Comparison of ENCODE assay signal across 20 cellular contexts in genomic region chr12:106183735-106184134, GRCh38. TPM values are rescaled to one million over a fixed set of nuclear protein-coding genes. Genes with fewer than 3 reads are reported as not detected.
"Had no signal": no experiment of that assay in that cellular context is flagged by ENCODE, and none has a peak within 500 bp of the region (broad histone marks: within the 10 kb centered on the region; RNA-seq: fewer than 3 reads in every experiment).

No MANE protein-coding gene starts in this region.

- H3K9me3 ChIP-seq: SJSA1 had no signal

- H3K4me1 ChIP-seq: SJSA1 had no signal

- H3K9me3 Mint-ChIP-seq: IgD-negative memory B cell had no signal

- H3K9ac ChIP-seq: KMS-11 had no signal

- H3K27me3 ChIP-seq: SJSA1 had no signal

- H3K36me3 ChIP-seq: SJSA1 had no signal

- H3K27ac ChIP-seq: KMS-11, SJSA1, SK-N-MC had no signal

- H3K4me3 ChIP-seq: K562, SJSA1, SK-N-MC had no signal

- H3K4me2 ChIP-seq: KMS-11 had no signal

- DNase-seq: Kasumi-1, MM.1S, NCI-H1092 treated with DMSO at 0.1 percent for 48 hours, NCI-H1436, NCI-H187, NCI-H2029, NCI-H2081 treated with DMSO at 0.1 percent for 48 hours, NCI-H2171, NCI-H226, NCI-H446, NCI-H510A, NCI-H524 treated with DMSO at 0.1 percent for 48 hours, Right ventricle myocardium superior, RPMI8226, SIG-M5 had no signal

- H3K4me1 Mint-ChIP-seq: IgD-negative memory B cell had no signal

- ATAC-seq: K562 had no signal

- H3K4me3 Mint-ChIP-seq: IgD-negative memory B cell had no signal

- H3K27ac Mint-ChIP-seq: IgD-negative memory B cell had no signal

RNA-seq across cellular contexts. Expression of gene NUAK1, which starts 45.0 kb away (rescaled TPM):
- polyA plus RNA-seq: IgD-negative memory B cell, K562 had no signal
